Comparison of ENCODE assay signal across 6 cellular contexts in the genomic region with DNA sequence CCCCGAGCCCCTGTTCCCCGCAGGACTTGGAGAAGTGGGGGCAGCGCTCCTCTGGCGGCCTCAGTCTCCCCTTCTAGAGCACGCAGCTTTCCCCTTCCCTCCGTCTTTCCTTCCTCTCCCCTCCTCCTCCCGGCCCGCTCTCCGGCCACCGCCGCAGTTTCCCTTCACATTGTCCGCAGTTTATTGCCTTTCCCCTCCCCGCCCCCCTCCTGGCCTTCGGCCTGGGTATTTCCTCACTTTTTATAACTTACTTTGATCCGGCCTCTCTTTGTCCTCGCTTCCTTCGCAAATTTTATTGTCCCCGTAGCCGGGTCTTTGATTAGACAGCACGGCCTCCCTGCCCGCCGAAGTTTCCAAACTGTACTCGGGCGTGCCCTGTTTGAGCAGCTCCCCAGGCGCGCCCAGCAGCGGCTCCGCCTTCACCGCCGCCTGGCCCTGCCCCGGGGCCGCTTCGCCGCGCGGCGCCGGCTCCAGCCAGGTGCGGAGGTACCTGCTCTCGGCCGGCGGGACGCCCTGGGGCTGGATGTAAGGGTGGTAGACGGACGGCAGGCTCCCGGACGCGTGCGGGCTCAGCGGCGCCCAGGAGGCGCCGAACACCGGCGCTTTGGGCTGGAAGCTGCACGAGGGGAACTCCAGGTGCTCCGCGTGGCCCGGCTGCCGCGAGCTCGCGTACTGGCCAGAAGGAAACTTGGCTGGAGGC. TPM values are rescaled to one million over a fixed set of nuclear protein-coding genes. Genes with fewer than 3 reads are reported as not detected.
DNase-seq lines count a peak whose midpoint lies in the region; ATAC-seq and TF ChIP-seq lines count a peak whose summit lies in the region.

No MANE protein-coding gene starts in this region.

- H3K27me3 Mint-ChIP-seq in natural killer cell treated with Interleukin-12 subunit alpha and Interleukin-12 subunit beta and Interleukin-15 and Interleukin-18, amount 100 ng/mL, for 72 hours: peaks cover 67 to 88% of the 10 kb centered on the region in 2 donors

- H3K36me3 Mint-ChIP-seq in natural killer cell treated with Interleukin-12 subunit alpha and Interleukin-12 subunit beta and Interleukin-15 and Interleukin-18, amount 100 ng/mL, for 72 hours: no peaks in the 10 kb centered on the region

- TF ChIP-seq CTCF in 22Rv1 (IDR thresholded peaks at IDR 0.05): no peak
- no peak for TF ChIP-seq CTCF in astrocyte of the spinal cord (IDR thresholded peaks at IDR 0.05; ENCODE audit: low read depth, low read length)

- H3K27ac ChIP-seq in 22Rv1: peak overlapping the region; percentile 69

- ATAC-seq in natural killer cell treated with Interleukin-12 subunit alpha and Interleukin-12 subunit beta and Interleukin-15 and Interleukin-18, amount 100 ng/mL, for 72 hours: peak; percentile 70 to 72
- ATAC-seq in GM18502 (IDR thresholded peaks at IDR 0.05; ENCODE audit: poor library complexity, unreplicated experiment) (no peak), HG02884 (IDR thresholded peaks at IDR 0.05; ENCODE audit: unreplicated experiment) (no peak)

- DNase-seq in KBM-7: peak; percentile 38
- DNase-seq in astrocyte of the spinal cord (ENCODE audit: low read depth, low spot score): no peak
- DNase-seq in natural killer cell treated with Interleukin-12 subunit alpha and Interleukin-12 subunit beta and Interleukin-15 and Interleukin-18, amount 100 ng/mL, for 72 hours (ENCODE audit: low spot score): no peak

- H3K9me3 Mint-ChIP-seq in natural killer cell treated with Interleukin-12 subunit alpha and Interleukin-12 subunit beta and Interleukin-15 and Interleukin-18, amount 100 ng/mL, for 72 hours: no peaks in the 10 kb centered on the region

- in situ Hi-C loops in KBM-7 (cut with MboI; ENCODE audit: low pct_unique_long_range_greater_than_20kb, low sequenced_read_pairs) (no loop called here), astrocyte of the spinal cord (cut with HindIII; ENCODE audit: low sequenced_read_pairs) (no loop called here)

- H3K4me3 ChIP-seq in astrocyte of the spinal cord (ENCODE audit: low read depth, low read length): peak overlapping the region; percentile 74

- H3K4me3 Mint-ChIP-seq in natural killer cell treated with Interleukin-12 subunit alpha and Interleukin-12 subunit beta and Interleukin-15 and Interleukin-18, amount 100 ng/mL, for 72 hours: peak overlapping the region; percentile 94

- peak overlapping the region in 1 of 2 donors; percentile 78 for H3K27ac Mint-ChIP-seq in natural killer cell treated with Interleukin-12 subunit alpha and Interleukin-12 subunit beta and Interleukin-15 and Interleukin-18, amount 100 ng/mL, for 72 hours

- peaks cover 15 to 20% of the 10 kb centered on the region in 2 donors for H3K4me1 Mint-ChIP-seq in natural killer cell treated with Interleukin-12 subunit alpha and Interleukin-12 subunit beta and Interleukin-15 and Interleukin-18, amount 100 ng/mL, for 72 hours (ENCODE audit: low read depth in 2 of 2)

RNA-seq across cellular contexts. Expression of a gene that starts 0.5 kb away (rescaled TPM):
- 1 to 10 TPM in 1 of 2 donors, under 1 TPM in 1; 0.78 to 2.7 TPM for total RNA-seq in natural killer cell treated with Interleukin-12 subunit alpha and Interleukin-12 subunit beta and Interleukin-15 and Interleukin-18, amount 100 ng/mL, for 72 hours

RNA-seq across cellular contexts. Expression of a gene that starts 10.6 kb away (rescaled TPM):
- not detected for total RNA-seq in natural killer cell treated with Interleukin-12 subunit alpha and Interleukin-12 subunit beta and Interleukin-15 and Interleukin-18, amount 100 ng/mL, for 72 hours

RNA-seq across cellular contexts. Expression of a gene that starts 14.8 kb away (rescaled TPM):
- 1 to 10 TPM; 1.1 to 2.7 TPM for total RNA-seq in natural killer cell treated with Interleukin-12 subunit alpha and Interleukin-12 subunit beta and Interleukin-15 and Interleukin-18, amount 100 ng/mL, for 72 hours

RNA-seq across cellular contexts. Expression of a gene that starts 20.9 kb away (rescaled TPM):
- total RNA-seq in natural killer cell treated with Interleukin-12 subunit alpha and Interleukin-12 subunit beta and Interleukin-15 and Interleukin-18, amount 100 ng/mL, for 72 hours: 1 to 10 TPM; 1.9 to 2.2 TPM

RNA-seq across cellular contexts. Expression of a gene that starts 32.1 kb away (rescaled TPM):
- under 1 TPM in 1 of 2 donors, not detected in 1; 0.70 TPM for total RNA-seq in natural killer cell treated with Interleukin-12 subunit alpha and Interleukin-12 subunit beta and Interleukin-15 and Interleukin-18, amount 100 ng/mL, for 72 hours

Comparison
In these comparisons a context has a peak if more than half of its experiments do, and no peak if none do; other contexts are left out.
1. ATAC-seq: peak in natural killer cell treated with Interleukin-12 subunit alpha and Interleukin-12 subunit beta and Interleukin-15 and Interleukin-18, amount 100 ng/mL, for 72 hours (2 of 2); none in GM18502 (single experiment) and HG02884 (single experiment).